ENCODE assay signal across 1 cellular context in genomic region chr3:151216641-151217040, GRCh38.
TF ChIP-seq lines count a peak whose summit lies in the region.

No MANE protein-coding gene starts in this region.

TF ChIP-seq in SK-N-SH, 30 proteins besides CTCF, POLR2A, EP300 and RAD21 (continued from another document):
- TF ChIP-seq MAX (IDR thresholded peaks at IDR 0.05; ENCODE audit: low read depth), result no peak
- TF ChIP-seq SIN3A (IDR thresholded peaks at IDR 0.05; ENCODE audit: borderline replicate concordance, low read depth, low read length), result no peak
- no peak for TF ChIP-seq NRF1 (IDR thresholded peaks at IDR 0.05; ENCODE audit: low read depth, low read length)
- peak; percentile 78 for TF ChIP-seq PBX3 (IDR thresholded peaks at IDR 0.05)
- peak; percentile 41; the same call in 1 of the 2 replicates for TF ChIP-seq POLR2AphosphoS5 (IDR thresholded peaks at IDR 0.05; ENCODE audit: low read depth, low read length)
- TF ChIP-seq YY1 (IDR thresholded peaks at IDR 0.05; ENCODE audit: low read depth), result no peak
- no peak for TF ChIP-seq GABPA (IDR thresholded peaks at IDR 0.05; ENCODE audit: low read depth)
- no peak for TF ChIP-seq NFIC (IDR thresholded peaks at IDR 0.05; ENCODE audit: borderline replicate concordance)
- TF ChIP-seq EZH2phosphoT487 (IDR thresholded peaks at IDR 0.05; ENCODE audit: borderline replicate concordance, low read depth), result no peak
- TF ChIP-seq RFX5 (IDR thresholded peaks at IDR 0.05; ENCODE audit: low read length), result no peak
- no peak for TF ChIP-seq RXRA (IDR thresholded peaks at IDR 0.05; ENCODE audit: borderline replicate concordance, low read depth)
- peak; percentile 85 for TF ChIP-seq TCF12 (IDR thresholded peaks at IDR 0.05)
- TF ChIP-seq MXI1 (IDR thresholded peaks at IDR 0.05; ENCODE audit: low read depth, low read length), result 0 out of 2 replicates have a peak, but pooled peaks have one; percentile 12
- TF ChIP-seq TAF1 (IDR thresholded peaks at IDR 0.05; ENCODE audit: borderline replicate concordance, low read depth, low read length), result no peak
- TF ChIP-seq MEF2A (IDR thresholded peaks at IDR 0.05; ENCODE audit: borderline replicate concordance, low read depth), result peak; percentile 77; the same call in 1 of the 2 replicates
- no peak for TF ChIP-seq REST (IDR thresholded peaks at IDR 0.05; ENCODE audit: low read depth, low read length)
- no peak for TF ChIP-seq USF2 (IDR thresholded peaks at IDR 0.05; ENCODE audit: borderline replicate concordance, low read depth, low read length)
- TF ChIP-seq JUND (IDR thresholded peaks at IDR 0.05), result peak; percentile 34; the same call in 1 of the 2 replicates
- no peak for TF ChIP-seq IRF3 (IDR thresholded peaks at IDR 0.05; ENCODE audit: low read depth, low read length)
- no peak for TF ChIP-seq RCOR1 (IDR thresholded peaks at IDR 0.05; ENCODE audit: low read length)
- no peak for TF ChIP-seq ELF1 (IDR thresholded peaks at IDR 0.05)
- TF ChIP-seq SMC3 (IDR thresholded peaks at IDR 0.05; ENCODE audit: low read depth, low read length), result no peak
- peak; percentile 33; the same call in 1 of the 2 replicates for TF ChIP-seq FOSL2 (IDR thresholded peaks at IDR 0.05; ENCODE audit: borderline replicate concordance, low read depth)
- TF ChIP-seq FOXM1 (IDR thresholded peaks at IDR 0.05; ENCODE audit: low read depth), result no peak
- no peak for TF ChIP-seq ZBTB33 (IDR thresholded peaks at IDR 0.05; ENCODE audit: borderline replicate concordance, low read depth)
- no peak for TF ChIP-seq CHD2 (IDR thresholded peaks at IDR 0.05; ENCODE audit: low read length, partially characterized antibody)
- no peak for TF ChIP-seq GATA2 (CRISPR knock-in tag; IDR thresholded peaks at IDR 0.05)
- TF ChIP-seq TEAD4 (IDR thresholded peaks at IDR 0.05; ENCODE audit: borderline replicate concordance, insufficient read depth), result no peak
